1 cellular context compared by ENCODE assay signal in genomic region chr2:168890006-168890782, GRCh38.
TF ChIP-seq lines count a peak whose summit lies in the region.

A gene with protein sequence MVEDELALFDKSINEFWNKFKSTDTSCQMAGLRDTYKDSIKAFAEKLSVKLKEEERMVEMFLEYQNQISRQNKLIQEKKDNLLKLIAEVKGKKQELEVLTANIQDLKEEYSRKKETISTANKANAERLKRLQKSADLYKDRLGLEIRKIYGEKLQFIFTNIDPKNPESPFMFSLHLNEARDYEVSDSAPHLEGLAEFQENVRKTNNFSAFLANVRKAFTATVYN (minus strand): TSS chr2:168890430. CDS start chr2:168889519, 911 bp downstream.

TF ChIP-seq in K562, 482 proteins besides CTCF, POLR2A, EP300 and RAD21 (continued from another document and continues in another):
- TF ChIP-seq POU5F1 (IDR thresholded peaks at IDR 0.05; ENCODE audit: borderline replicate concordance, low read depth, low read length, partially characterized antibody) (peak; percentile 76), C11orf30 (IDR thresholded peaks at IDR 0.05; ENCODE audit: low read depth) (peak; percentile 92), ZNF717 (CRISPR knock-in tag; IDR thresholded peaks at IDR 0.05) (no peak), SAP30 (IDR thresholded peaks at IDR 0.05; ENCODE audit: borderline replicate concordance, insufficient read depth, low read depth, low read length, poor library complexity, severe bottlenecking) (peak; percentile 98), TOE1 (IDR thresholded peaks at IDR 0.05; ENCODE audit: borderline replicate concordance) (0 out of 2 replicates have a peak, but pooled peaks have one; percentile 64), TOE1 (CRISPR knock-in tag; IDR thresholded peaks at IDR 0.05; ENCODE audit: borderline replicate concordance, low read depth) (no peak), CEBPB (tag; IDR thresholded peaks at IDR 0.05) (peak; percentile 66; the same call in 1 of the 2 replicates), ZNF584 (CRISPR knock-in tag; IDR thresholded peaks at IDR 0.05; ENCODE audit: low read depth) (0 out of 2 replicates have a peak, but pooled peaks have one; percentile 48), NKRF (IDR thresholded peaks at IDR 0.05; ENCODE audit: borderline replicate concordance) (peak; percentile 95), HDAC2 (IDR thresholded peaks at IDR 0.05) (peak; percentile 83; the same call in 1 of the 2 replicates), CXXC5 (CRISPR knock-in tag; IDR thresholded peaks at IDR 0.05) (peak; percentile 69), DPF2 (IDR thresholded peaks at IDR 0.05) (peak; percentile 50), NCOA1 (IDR thresholded peaks at IDR 0.05; ENCODE audit: low read depth) (no peak), ZBTB17 (CRISPR knock-in tag; IDR thresholded peaks at IDR 0.05) (no peak), ZNF280B (CRISPR knock-in tag; IDR thresholded peaks at IDR 0.05) (no peak), TRIM24 (IDR thresholded peaks at IDR 0.05) (peak; percentile 36 to 81; a peak in 3 of 4 replicates), SMAD1 (IDR thresholded peaks at IDR 0.05; ENCODE audit: low read depth, low read length, partially characterized antibody) (peak; percentile 54), MYC (IDR thresholded peaks at IDR 0.05; ENCODE audit: low read depth, low read length) (no peak), MYC (CRISPR knock-in tag; IDR thresholded peaks at IDR 0.05; ENCODE audit: borderline replicate concordance, low read depth) (peak; percentile 29; the same call in 1 of the 2 replicates), HDAC8 (tag; IDR thresholded peaks at IDR 0.05) (peak; percentile 36; the same call in 1 of the 2 replicates), TAF9B (IDR thresholded peaks at IDR 0.05; ENCODE audit: partially characterized antibody) (peak; percentile 67), ZC3H8 (IDR thresholded peaks at IDR 0.05) (no peak), DACH1 (IDR thresholded peaks at IDR 0.05; ENCODE audit: partially characterized antibody) (no peak), SNRNP70 (optimal IDR thresholded peaks at IDR 0.05; ENCODE audit: low read depth, low read length) (no peak), ZKSCAN3 (CRISPR knock-in tag; IDR thresholded peaks at IDR 0.05) (no peak), STAG1 (CRISPR knock-in tag; IDR thresholded peaks at IDR 0.05; ENCODE audit: borderline replicate concordance) (no peak), PHF20 (IDR thresholded peaks at IDR 0.05; ENCODE audit: partially characterized antibody) (peak; percentile 78), E2F1 (CRISPR knock-in tag; IDR thresholded peaks at IDR 0.05) (peak; percentile 100), HDGF (IDR thresholded peaks at IDR 0.05) (no peak), ATF6 (CRISPR knock-in tag; IDR thresholded peaks at IDR 0.05) (0 out of 2 replicates have a peak, but pooled peaks have one; percentile 27)
- TF ChIP-seq, protein P1, sequence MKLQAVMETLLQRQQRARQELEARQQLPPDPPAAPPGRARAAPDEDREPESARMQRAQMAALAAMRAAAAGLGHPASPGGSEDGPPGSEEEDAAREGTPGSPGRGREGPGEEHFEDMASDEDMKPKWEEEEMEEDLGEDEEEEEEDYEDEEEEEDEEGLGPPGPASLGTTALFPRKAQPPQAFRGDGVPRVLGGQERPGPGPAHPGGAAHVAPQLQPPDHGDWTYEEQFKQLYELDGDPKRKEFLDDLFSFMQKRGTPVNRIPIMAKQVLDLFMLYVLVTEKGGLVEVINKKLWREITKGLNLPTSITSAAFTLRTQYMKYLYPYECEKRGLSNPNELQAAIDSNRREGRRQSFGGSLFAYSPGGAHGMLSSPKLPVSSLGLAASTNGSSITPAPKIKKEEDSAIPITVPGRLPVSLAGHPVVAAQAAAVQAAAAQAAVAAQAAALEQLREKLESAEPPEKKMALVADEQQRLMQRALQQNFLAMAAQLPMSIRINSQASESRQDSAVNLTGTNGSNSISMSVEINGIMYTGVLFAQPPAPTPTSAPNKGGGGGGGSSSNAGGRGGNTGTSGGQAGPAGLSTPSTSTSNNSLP (IDR thresholded peaks at IDR 0.05; ENCODE audit: borderline replicate concordance, low read depth, low read length), result no peak
- TF ChIP-seq, protein P2, sequence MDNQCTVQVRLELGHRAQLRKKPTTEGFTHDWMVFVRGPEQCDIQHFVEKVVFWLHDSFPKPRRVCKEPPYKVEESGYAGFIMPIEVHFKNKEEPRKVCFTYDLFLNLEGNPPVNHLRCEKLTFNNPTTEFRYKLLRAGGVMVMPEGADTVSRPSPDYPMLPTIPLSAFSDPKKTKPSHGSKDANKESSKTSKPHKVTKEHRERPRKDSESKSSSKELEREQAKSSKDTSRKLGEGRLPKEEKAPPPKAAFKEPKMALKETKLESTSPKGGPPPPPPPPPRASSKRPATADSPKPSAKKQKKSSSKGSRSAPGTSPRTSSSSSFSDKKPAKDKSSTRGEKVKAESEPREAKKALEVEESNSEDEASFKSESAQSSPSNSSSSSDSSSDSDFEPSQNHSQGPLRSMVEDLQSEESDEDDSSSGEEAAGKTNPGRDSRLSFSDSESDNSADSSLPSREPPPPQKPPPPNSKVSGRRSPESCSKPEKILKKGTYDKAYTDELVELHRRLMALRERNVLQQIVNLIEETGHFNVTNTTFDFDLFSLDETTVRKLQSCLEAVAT (IDR thresholded peaks at IDR 0.05), result peak in 1 of 2 experiments; percentile 92; a peak in 3 of 4 replicates
- TF ChIP-seq, protein P3, sequence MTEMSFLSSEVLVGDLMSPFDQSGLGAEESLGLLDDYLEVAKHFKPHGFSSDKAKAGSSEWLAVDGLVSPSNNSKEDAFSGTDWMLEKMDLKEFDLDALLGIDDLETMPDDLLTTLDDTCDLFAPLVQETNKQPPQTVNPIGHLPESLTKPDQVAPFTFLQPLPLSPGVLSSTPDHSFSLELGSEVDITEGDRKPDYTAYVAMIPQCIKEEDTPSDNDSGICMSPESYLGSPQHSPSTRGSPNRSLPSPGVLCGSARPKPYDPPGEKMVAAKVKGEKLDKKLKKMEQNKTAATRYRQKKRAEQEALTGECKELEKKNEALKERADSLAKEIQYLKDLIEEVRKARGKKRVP (CRISPR knock-in tag; IDR thresholded peaks at IDR 0.05), result 0 out of 2 replicates have a peak, but pooled peaks have one; percentile 3
- TF ChIP-seq, protein P4, sequence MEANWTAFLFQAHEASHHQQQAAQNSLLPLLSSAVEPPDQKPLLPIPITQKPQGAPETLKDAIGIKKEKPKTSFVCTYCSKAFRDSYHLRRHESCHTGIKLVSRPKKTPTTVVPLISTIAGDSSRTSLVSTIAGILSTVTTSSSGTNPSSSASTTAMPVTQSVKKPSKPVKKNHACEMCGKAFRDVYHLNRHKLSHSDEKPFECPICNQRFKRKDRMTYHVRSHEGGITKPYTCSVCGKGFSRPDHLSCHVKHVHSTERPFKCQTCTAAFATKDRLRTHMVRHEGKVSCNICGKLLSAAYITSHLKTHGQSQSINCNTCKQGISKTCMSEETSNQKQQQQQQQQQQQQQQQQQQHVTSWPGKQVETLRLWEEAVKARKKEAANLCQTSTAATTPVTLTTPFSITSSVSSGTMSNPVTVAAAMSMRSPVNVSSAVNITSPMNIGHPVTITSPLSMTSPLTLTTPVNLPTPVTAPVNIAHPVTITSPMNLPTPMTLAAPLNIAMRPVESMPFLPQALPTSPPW (CRISPR knock-in tag; IDR thresholded peaks at IDR 0.05), result peak; percentile 74
- TF ChIP-seq, protein P5, sequence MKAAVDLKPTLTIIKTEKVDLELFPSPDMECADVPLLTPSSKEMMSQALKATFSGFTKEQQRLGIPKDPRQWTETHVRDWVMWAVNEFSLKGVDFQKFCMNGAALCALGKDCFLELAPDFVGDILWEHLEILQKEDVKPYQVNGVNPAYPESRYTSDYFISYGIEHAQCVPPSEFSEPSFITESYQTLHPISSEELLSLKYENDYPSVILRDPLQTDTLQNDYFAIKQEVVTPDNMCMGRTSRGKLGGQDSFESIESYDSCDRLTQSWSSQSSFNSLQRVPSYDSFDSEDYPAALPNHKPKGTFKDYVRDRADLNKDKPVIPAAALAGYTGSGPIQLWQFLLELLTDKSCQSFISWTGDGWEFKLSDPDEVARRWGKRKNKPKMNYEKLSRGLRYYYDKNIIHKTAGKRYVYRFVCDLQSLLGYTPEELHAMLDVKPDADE (conservative IDR thresholded peaks at IDR 0.05; ENCODE audit: control insufficient read depth, low read depth, low read length), result peak; percentile 88
- TF ChIP-seq, protein P6, sequence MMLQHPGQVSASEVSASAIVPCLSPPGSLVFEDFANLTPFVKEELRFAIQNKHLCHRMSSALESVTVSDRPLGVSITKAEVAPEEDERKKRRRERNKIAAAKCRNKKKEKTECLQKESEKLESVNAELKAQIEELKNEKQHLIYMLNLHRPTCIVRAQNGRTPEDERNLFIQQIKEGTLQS (IDR thresholded peaks at IDR 0.05), result no peak
- TF ChIP-seq, protein P6 (CRISPR knock-in tag; conservative IDR thresholded peaks at IDR 0.05), result peak; percentile 59; the same call in 1 of the 2 replicates
